ENCODE assay signal across 8 cellular contexts in the genomic region with DNA sequence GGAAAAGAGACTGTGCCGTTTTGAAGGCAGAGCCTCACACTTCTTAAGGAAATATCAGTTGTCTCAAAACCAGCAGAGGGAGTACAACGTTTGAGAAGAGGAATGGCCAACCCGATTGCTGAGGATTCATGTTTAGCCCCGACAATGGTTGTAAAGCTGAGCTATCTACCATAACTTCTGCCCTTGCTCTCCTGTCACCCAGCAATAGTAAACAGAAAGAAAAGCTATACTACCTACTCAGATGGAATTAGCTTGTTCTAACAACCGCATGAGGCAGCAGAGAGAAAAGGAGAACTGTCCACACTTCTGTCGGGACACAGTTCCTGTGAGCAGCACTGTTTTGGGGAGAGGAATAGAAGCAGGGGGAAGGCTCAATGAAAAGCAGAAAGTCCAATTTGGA.
DNase-seq lines count a peak whose midpoint lies in the region; ATAC-seq, FAIRE-seq and TF ChIP-seq lines count a peak whose summit lies in the region.

No MANE protein-coding gene starts in this region.

- CTCF ChIA-PET in CD8-positive, alpha-beta memory T cell (lab: Charles Lee) = interaction anchor here (0.7 to 2.2 kb wide), 7 partner anchors 12 to 318 kb away, joined by 3 to 8 read pairs (median 4); no protein-coding TSS in a partner anchor

- 5 to 12% (median 6%) methylated on average over 6 of the region's 6 CpGs for WGBS in small intestine, 3 donors

- no peak for DNase-seq in CD8-positive, alpha-beta memory T cell
- DNase-seq in Kasumi-1 (lab: John Stamatoyannopoulos, UW) = peak; percentile 78 to 83
- DNase-seq in astrocyte of the cerebellum (ENCODE audit: low read depth) = peak; percentile 53
- peak; percentile 76 for DNase-seq in small intestine
- no peak for DNase-seq in KG1 (lab: John Stamatoyannopoulos, UW)
- no peak for DNase-seq in RKO (ENCODE audit: low spot score)

- ATAC-seq in HG02588 (IDR thresholded peaks at IDR 0.05; ENCODE audit: unreplicated experiment) = no peak

- H3K9ac ChIP-seq in iPS-20b (ENCODE audit: low read depth, low read length) = peak overlapping the region; percentile 45; the same call in 1 of the 2 replicates

- H3K36me3 Mint-ChIP-seq in CD8-positive, alpha-beta memory T cell = peaks cover 0 to 72% (median 11%) of the 10 kb centered on the region in 3 donors

- no peaks in the 10 kb centered on the region for H3K9me3 Mint-ChIP-seq in CD8-positive, alpha-beta memory T cell

- peak; percentile 64 for TF ChIP-seq CTCF in astrocyte of the cerebellum (IDR thresholded peaks at IDR 0.05; ENCODE audit: low read depth, low read length, missing control alignments)

- H3K27me3 ChIP-seq in CD8-positive, alpha-beta memory T cell (ENCODE audit: insufficient read depth, low read length, poor library complexity, severe bottlenecking) = no peaks in the 10 kb centered on the region
- H3K27me3 ChIP-seq in iPS-20b (ENCODE audit: insufficient read depth, low read length) (no peaks in the 10 kb centered on the region), small intestine (ENCODE audit: control insufficient read depth in 2 of 2, insufficient read depth in 2 of 2, low read length in 2 of 2) (no peaks in the 10 kb centered on the region)

- H3K4me3 Mint-ChIP-seq in CD8-positive, alpha-beta memory T cell = peak overlapping the region in 4 of 7 donors; percentile 8 to 50 (median 18)

- no peak overlapping the region for H3K4me3 ChIP-seq in CD8-positive, alpha-beta memory T cell (ENCODE audit: low read length)
- H3K4me3 ChIP-seq in astrocyte of the cerebellum (ENCODE audit: low read depth, low read length) = no peak overlapping the region
- 0 out of 2 replicates have a peak overlapping the region, but pooled peaks have one; percentile 10 for H3K4me3 ChIP-seq in iPS-20b (ENCODE audit: low read length)
- H3K4me3 ChIP-seq in small intestine (ENCODE audit: low read depth in 1 of 2, low read length in 2 of 2) = no peak overlapping the region

- no peak overlapping the region for H3K27ac ChIP-seq in CD8-positive, alpha-beta memory T cell (ENCODE audit: low read depth, low read length)
- H3K27ac ChIP-seq in iPS-20b (ENCODE audit: low read length) (peak overlapping the region; percentile 2), small intestine (ENCODE audit: low read depth in 1 of 2, low read length in 1 of 2) (peak overlapping the region; percentile 69 to 96)

- no peaks in the 10 kb centered on the region for H3K9me3 ChIP-seq in CD8-positive, alpha-beta memory T cell (ENCODE audit: low read length)
- H3K9me3 ChIP-seq in iPS-20b (ENCODE audit: insufficient read depth, low read depth, low read length) = no peaks in the 10 kb centered on the region
- H3K9me3 ChIP-seq in small intestine (ENCODE audit: control insufficient read depth, low read depth) = no peaks in the 10 kb centered on the region

- peaks cover 57% of the 10 kb centered on the region for H3K4me1 ChIP-seq in CD8-positive, alpha-beta memory T cell (ENCODE audit: insufficient read depth, low read length)
- peaks cover 52% of the 10 kb centered on the region for H3K4me1 ChIP-seq in iPS-20b (ENCODE audit: insufficient read depth, low read length)
- H3K4me1 ChIP-seq in small intestine (ENCODE audit: control insufficient read depth in 2 of 2, insufficient read depth in 1 of 2, low read depth in 1 of 2, low read length in 1 of 2) = peaks cover 19 to 46% of the 10 kb centered on the region in 2 donors

- in situ Hi-C loops in astrocyte of the cerebellum (cut with HindIII; ENCODE audit: low sequenced_read_pairs) = loop anchor here (5.0 kb wide), 1 partner anchor 57 kb away; no protein-coding TSS in a partner anchor

- H3K36me3 ChIP-seq in CD8-positive, alpha-beta memory T cell (ENCODE audit: insufficient read depth, low read length) = no peaks in the 10 kb centered on the region
- H3K36me3 ChIP-seq in iPS-20b (ENCODE audit: insufficient read depth, low read depth, low read length) (peaks cover 35% of the 10 kb centered on the region; the same call in 1 of the 2 replicates), small intestine (ENCODE audit: control insufficient read depth in 2 of 2, insufficient read depth in 2 of 2, low read length in 2 of 2) (peaks cover 0 to 8% of the 10 kb centered on the region in 2 donors)

- no peaks in the 10 kb centered on the region for H3K27me3 Mint-ChIP-seq in CD8-positive, alpha-beta memory T cell

- POLR2A ChIA-PET in CD8-positive, alpha-beta memory T cell (lab: Charles Lee) = no interaction called here

- H3K27ac Mint-ChIP-seq in CD8-positive, alpha-beta memory T cell = peak overlapping the region in 7 of 8 donors; percentile 1 to 95 (median 42)

- no peak for FAIRE-seq in small intestine (lab: Jason Lieb, UNC)

- H3K4me1 Mint-ChIP-seq in CD8-positive, alpha-beta memory T cell = peaks cover 62 to 84% (median 73%) of the 10 kb centered on the region in 3 donors

Comparison
In these comparisons a context has a peak if more than half of its experiments do, and no peak if none do; other contexts are left out.
1. DNase-seq: peak in Kasumi-1 (2 of 2), astrocyte of the cerebellum (single experiment) and small intestine (single experiment); none in CD8-positive, alpha-beta memory T cell (0 of 5), KG1 (single experiment) and RKO (single experiment).